ENCODE assay signal across 24 cellular contexts in genomic region chr18:45322343-45322742, GRCh38.
DNase-seq lines count a peak whose midpoint lies in the region; ATAC-seq, FAIRE-seq and TF ChIP-seq lines count a peak whose summit lies in the region.
"Had no signal": no experiment of that assay in that cellular context is flagged by ENCODE, and none has a peak within 500 bp of the region (broad histone marks: within the 10 kb centered on the region; RNA-seq: fewer than 3 reads in every experiment).

No MANE protein-coding gene starts in this region.

- no peak for FAIRE-seq in HepG2 (lab: Jason Lieb, UNC)
- FAIRE-seq: A549, GM12878, GM12892, GM18507 had no signal

- intact Hi-C loops in HepG2 (cut with micrococcal nuclease; ENCODE audit: unreplicated experiment) (no loop called here), gastrocnemius medialis (cut with DNase I; ENCODE audit: low total_unique reads) (loop anchor here (5.0 kb wide), 4 partner anchors 60 to 625 kb away; no protein-coding TSS in a partner anchor)
- intact Hi-C loops in activated CD4-positive, alpha-beta T cell treated with anti-CD3 and anti-CD28 coated beads for 36 hours (cut with DNase I, micrococcal nuclease), result no loop called here

- no peak for DNase-seq in HepG2 (ENCODE audit: low spot score)
- no peak for DNase-seq in gastrocnemius medialis
- DNase-seq in activated CD4-positive, alpha-beta T cell treated with anti-CD3 and anti-CD28 coated beads for 36 hours, result no peak
- DNase-seq in HPDE6-E6E7 (ENCODE audit: extremely low spot score), result no peak
- no peak for DNase-seq in hepatocyte (ENCODE audit: low spot score)
- DNase-seq: BE2C; CD4-positive, alpha-beta memory T cell; CD4-positive, CD25-positive, alpha-beta regulatory T cell; CD8-positive, alpha-beta memory T cell; COR-L47; DMS 273 treated with DMSO at 0.1 percent for 48 hours; DMS79; DND-41; EL; GDM1 had no signal

- H3K4me2 ChIP-seq in HepG2 (ENCODE audit: low read depth, low read length) (no peak overlapping the region), hepatocyte (no peak overlapping the region)
- H3K4me2 ChIP-seq: A549, BLaER1 had no signal

- BruUV-seq in HepG2 (replicated peaks; lab: Mats Ljungman, UMichigan), result no TSS peak

- TF ChIP-seq CTCF in liver (IDR thresholded peaks at IDR 0.05; ENCODE audit: low read depth, low read length, missing input control), result no peak
- no peak for TF ChIP-seq CTCF in HepG2 (CRISPR knock-in tag; IDR thresholded peaks at IDR 0.05)
- TF ChIP-seq CTCF in nephron (IDR thresholded peaks at IDR 0.05; ENCODE audit: unreplicated experiment in 3 of 3), result no peak
- TF ChIP-seq CTCF in gastrocnemius medialis (IDR thresholded peaks at IDR 0.05 in 4 of 5, conservative IDR thresholded peaks at IDR 0.05 in 1 of 5), result no peak
- no peak for TF ChIP-seq CTCF in hepatocyte (IDR thresholded peaks at IDR 0.05; ENCODE audit: poor library complexity)

- TF ChIP-seq RAD21 in liver (IDR thresholded peaks at IDR 0.05), result peak; percentile 34 to 38
- no peak for TF ChIP-seq RAD21 in HepG2 (CRISPR knock-in tag; IDR thresholded peaks at IDR 0.05)

- H3K9ac ChIP-seq in liver (ENCODE audit: low read depth in 1 of 2, low read length in 2 of 2) (no peak overlapping the region), HepG2 (ENCODE audit: insufficient read depth, low read depth, low read length) (no peak overlapping the region)
- H3K9ac ChIP-seq: BLaER1 had no signal

- peaks cover 67% of the 10 kb centered on the region for H3K4me1 Mint-ChIP-seq in nephron
- no peaks in the 10 kb centered on the region for H3K4me1 Mint-ChIP-seq in activated CD4-positive, alpha-beta T cell treated with anti-CD3 and anti-CD28 coated beads for 36 hours
- H3K4me1 Mint-ChIP-seq: CD14-positive monocyte; CD4-positive, alpha-beta memory T cell; CD4-positive, CD25-positive, alpha-beta regulatory T cell; CD8-positive, alpha-beta memory T cell had no signal

- H3K27ac Mint-ChIP-seq in nephron, result peak overlapping the region in 2 of 3 experiments; percentile 20 to 92
- no peak overlapping the region for H3K27ac Mint-ChIP-seq in activated CD4-positive, alpha-beta T cell treated with anti-CD3 and anti-CD28 coated beads for 36 hours
- H3K27ac Mint-ChIP-seq: CD14-positive monocyte; CD4-positive, alpha-beta memory T cell; CD4-positive, CD25-positive, alpha-beta regulatory T cell; CD8-positive, alpha-beta memory T cell had no signal

- no peak overlapping the region for H3K4me3 ChIP-seq in liver (ENCODE audit: low read depth in 1 of 3, low read length in 3 of 3)
- no peak overlapping the region for H3K4me3 ChIP-seq in HepG2 (replicated peaks in 1 of 3; ENCODE audit: insufficient read depth in 1 of 3, low read depth in 2 of 3, low read length in 3 of 3)
- H3K4me3 ChIP-seq in gastrocnemius medialis, result no peak overlapping the region
- no peak overlapping the region for H3K4me3 ChIP-seq in hepatocyte
- H3K4me3 ChIP-seq: A549, BLaER1, GM12878 had no signal

- H2AFZ ChIP-seq in HepG2 (ENCODE audit: low read length), result no peak overlapping the region
- H2AFZ ChIP-seq in hepatocyte, result no peak overlapping the region

- H3K4me1 ChIP-seq in liver (ENCODE audit: control insufficient read depth in 4 of 4, insufficient read depth in 4 of 4, low read length in 3 of 4), result peaks cover 10 to 54% (median 36%) of the 10 kb centered on the region in 4 donors
- no peaks in the 10 kb centered on the region for H3K4me1 ChIP-seq in HepG2 (ENCODE audit: insufficient read depth, low read length)
- H3K4me1 ChIP-seq in gastrocnemius medialis, result peaks cover 62 to 65% of the 10 kb centered on the region in 2 donors
- peaks cover 12% of the 10 kb centered on the region for H3K4me1 ChIP-seq in hepatocyte (ENCODE audit: insufficient read depth)
- H3K4me1 ChIP-seq: A549, BE2C, BLaER1 had no signal

- TF ChIP-seq EP300 in HepG2 (IDR thresholded peaks at IDR 0.05; ENCODE audit: low read depth in 2 of 2, low read length in 2 of 2), result no peak
- TF ChIP-seq EP300 in HepG2 (CRISPR knock-in tag; IDR thresholded peaks at IDR 0.05; ENCODE audit: borderline replicate concordance), result no peak

- ATAC-seq in HepG2 (no peak), gastrocnemius medialis (no peak)
- no peak for ATAC-seq in activated CD4-positive, alpha-beta T cell treated with anti-CD3 and anti-CD28 coated beads for 36 hours
- ATAC-seq: A549, GM12878 had no signal

- no peak overlapping the region for H3K4me3 Mint-ChIP-seq in nephron
- no peak overlapping the region for H3K4me3 Mint-ChIP-seq in activated CD4-positive, alpha-beta T cell treated with anti-CD3 and anti-CD28 coated beads for 36 hours
- H3K4me3 Mint-ChIP-seq: CD14-positive monocyte; CD4-positive, alpha-beta memory T cell; CD8-positive, alpha-beta memory T cell had no signal

- H3K79me2 ChIP-seq in HepG2 (ENCODE audit: insufficient read depth, low read length), result no peaks in the 10 kb centered on the region
- no peaks in the 10 kb centered on the region for H3K79me2 ChIP-seq in hepatocyte

- H3K27me3 ChIP-seq in liver (ENCODE audit: control insufficient read depth in 4 of 4, insufficient read depth in 4 of 4, low read length in 3 of 4), result no peaks in the 10 kb centered on the region
- H3K27me3 ChIP-seq in HepG2 (ENCODE audit: control insufficient read depth in 1 of 2, insufficient read depth in 2 of 2, low read length in 2 of 2), result no peaks in the 10 kb centered on the region
- H3K27me3 ChIP-seq in gastrocnemius medialis, result no peaks in the 10 kb centered on the region
- H3K27me3 ChIP-seq in hepatocyte, result no peaks in the 10 kb centered on the region
- H3K27me3 ChIP-seq: BE2C, BLaER1 had no signal

- H3K36me3 Mint-ChIP-seq in nephron (ENCODE audit: low read depth), result no peaks in the 10 kb centered on the region
- H3K36me3 Mint-ChIP-seq in activated CD4-positive, alpha-beta T cell treated with anti-CD3 and anti-CD28 coated beads for 36 hours (ENCODE audit: low read depth), result no peaks in the 10 kb centered on the region
- H3K36me3 Mint-ChIP-seq: CD14-positive monocyte; CD4-positive, alpha-beta memory T cell; CD4-positive, CD25-positive, alpha-beta regulatory T cell; CD8-positive, alpha-beta memory T cell had no signal

- 49% methylated on average over 4 of the region's 4 CpGs for WGBS in liver
- WGBS in HepG2 (ENCODE audit: low lambda C conversion rate), result 13% methylated on average over 4 of the region's 4 CpGs
- 91% methylated on average over 4 of the region's 4 CpGs for WGBS in hepatocyte (ENCODE audit: low lambda C conversion rate, missing lambda C conversion rate)

- POLR2A ChIA-PET in HepG2 (lab: Yijun Ruan, JAX), result no interaction called here
- POLR2A ChIA-PET in activated CD4-positive, alpha-beta T cell treated with anti-CD3 and anti-CD28 coated beads for 36 hours (lab: Charles Lee), result no interaction called here

- H3K27me3 Mint-ChIP-seq in nephron (ENCODE audit: low read depth), result no peaks in the 10 kb centered on the region
- peaks cover 6% of the 10 kb centered on the region for H3K27me3 Mint-ChIP-seq in activated CD4-positive, alpha-beta T cell treated with anti-CD3 and anti-CD28 coated beads for 36 hours
- H3K27me3 Mint-ChIP-seq: CD4-positive, alpha-beta memory T cell had no signal

- H3K36me3 ChIP-seq in liver (ENCODE audit: control insufficient read depth in 4 of 4, insufficient read depth in 3 of 4, low read depth in 1 of 4, low read length in 3 of 4), result no peaks in the 10 kb centered on the region
- H3K36me3 ChIP-seq in HepG2 (replicated peaks in 1 of 2; ENCODE audit: control insufficient read depth in 1 of 2, insufficient read depth in 2 of 2, low read length in 2 of 2), result no peaks in the 10 kb centered on the region
- no peaks in the 10 kb centered on the region for H3K36me3 ChIP-seq in gastrocnemius medialis
- no peaks in the 10 kb centered on the region for H3K36me3 ChIP-seq in hepatocyte (replicated peaks; ENCODE audit: insufficient read depth, low read depth)
- H3K36me3 ChIP-seq: BE2C, BLaER1 had no signal

- peak overlapping the region in 1 of 2 donors; percentile 47 for H3K27ac ChIP-seq in liver (ENCODE audit: low read depth in 1 of 2, low read length in 2 of 2)
- H3K27ac ChIP-seq in HepG2 (ENCODE audit: extremely low read length, insufficient read depth, low read length), result no peak overlapping the region
- peak overlapping the region; percentile 82 to 92 (median 90) for H3K27ac ChIP-seq in gastrocnemius medialis
- H3K27ac ChIP-seq in hepatocyte, result no peak overlapping the region
- H3K27ac ChIP-seq: 22Rv1, A549, BLaER1 had no signal

- H3K9me2 ChIP-seq in hepatocyte (replicated peaks; ENCODE audit: insufficient read depth), result no peaks in the 10 kb centered on the region

- in situ Hi-C loops in HepG2 (cut with HindIII; ENCODE audit: extremely low pct_ligation_motif_present, low pct_unique_long_range_greater_than_20kb), result no loop called here
- in situ Hi-C loops in gastrocnemius medialis (cut with MboI; ENCODE audit: low sequenced_read_pairs in 4 of 4), result loop anchor here in 1 of 4 donors (10.0 kb wide), 1 partner anchor 518 kb away; no protein-coding TSS in a partner anchor

- H4K20me1 ChIP-seq in HepG2 (ENCODE audit: insufficient read depth, low read length) (no peaks in the 10 kb centered on the region), hepatocyte (ENCODE audit: insufficient read depth, poor library complexity, severe bottlenecking) (no peaks in the 10 kb centered on the region)
- H4K20me1 ChIP-seq: BLaER1 had no signal

- H3K9me3 Mint-ChIP-seq in nephron, result no peaks in the 10 kb centered on the region
- no peaks in the 10 kb centered on the region for H3K9me3 Mint-ChIP-seq in activated CD4-positive, alpha-beta T cell treated with anti-CD3 and anti-CD28 coated beads for 36 hours (ENCODE audit: low read depth)
- H3K9me3 Mint-ChIP-seq: CD14-positive monocyte; CD4-positive, alpha-beta memory T cell; CD8-positive, alpha-beta memory T cell had no signal

- H3K9me3 ChIP-seq in liver (ENCODE audit: control insufficient read depth in 4 of 4, low read length in 3 of 4) (no peaks in the 10 kb centered on the region), HepG2 (ENCODE audit: low read length) (no peaks in the 10 kb centered on the region), gastrocnemius medialis (no peaks in the 10 kb centered on the region), hepatocyte (ENCODE audit: low read depth) (no peaks in the 10 kb centered on the region)
- H3K9me3 ChIP-seq: A549, BE2C, BLaER1 had no signal

- TF ChIP-seq POLR2A in HepG2 (IDR thresholded peaks at IDR 0.05; ENCODE audit: insufficient read depth in 1 of 2, low read depth in 2 of 2, low read length in 2 of 2) (no peak), gastrocnemius medialis (IDR thresholded peaks at IDR 0.05) (no peak)

- CTCF ChIA-PET in HepG2 (lab: Yijun Ruan, JAX; ENCODE audit: low intra/inter-chr PET ratio, low total read pairs), result no interaction called here
- CTCF ChIA-PET in activated CD4-positive, alpha-beta T cell treated with anti-CD3 and anti-CD28 coated beads for 36 hours (lab: Charles Lee), result no interaction called here

Comparison
In these comparisons a context has a peak if more than half of its experiments do, and no peak if none do; other contexts are left out.
1. H3K27ac ChIP-seq: peak in gastrocnemius medialis (4 of 4); none in HepG2 (single experiment) and hepatocyte (single experiment).